Comparison of ENCODE assay signal across 12 cellular contexts in genomic region chr3:111874177-111874820, GRCh38. TPM values are rescaled to one million over a fixed set of nuclear protein-coding genes. Genes with fewer than 3 reads are reported as not detected.
A peak's percentile ranks its signal among the peaks of the same experiment; 100 is the strongest.
DNase-seq lines count a peak whose midpoint lies in the region; ATAC-seq and TF ChIP-seq lines count a peak whose summit lies in the region.
"Had no signal": no experiment of that assay in that cellular context is flagged by ENCODE, and none has a peak within 500 bp of the region (broad histone marks: within the 10 kb centered on the region; RNA-seq: fewer than 3 reads in every experiment).

No MANE protein-coding gene starts in this region.

- H3K4me1 ChIP-seq in left ventricle myocardium inferior (peaks cover 82% of the 10 kb centered on the region), right cardiac atrium (ENCODE audit: control insufficient read depth, insufficient read depth, low read length) (peaks cover 9% of the 10 kb centered on the region)

- H3K9me3 ChIP-seq in left ventricle myocardium inferior (replicated peaks) (no peaks in the 10 kb centered on the region), right cardiac atrium (ENCODE audit: control insufficient read depth, low read length) (no peaks in the 10 kb centered on the region)

- TF ChIP-seq CTCF in left ventricle myocardium inferior (IDR thresholded peaks at IDR 0.05; ENCODE audit: borderline replicate concordance), result no peak

- WGBS in right cardiac atrium, result 62% methylated on average over 2 of the region's 2 CpGs

- DNase-seq in left ventricle myocardium inferior (no peak), right cardiac atrium (no peak), amniotic epithelial cell (ENCODE audit: low read depth) (peak; percentile 46), iris pigment epithelial cell (ENCODE audit: low read depth) (peak; percentile 87)
- DNase-seq in activated effector memory CD4-positive, alpha-beta T cell treated with anti-CD3 and anti-CD28 coated beads, Interleukin-2, amount 50 U/mL, for 16 hours, result no peak
- DNase-seq: activated naive CD4-positive, alpha-beta T cell treated with Interleukin-2 at 50 U/mL for 16 hours; DND-41; NCI-H1417 had no signal

- H3K27ac ChIP-seq in left ventricle myocardium inferior (replicated peaks) (peak overlapping the region; percentile 14), right cardiac atrium (ENCODE audit: low read length) (no peak overlapping the region)

- H3K36me3 ChIP-seq in left ventricle myocardium inferior, result no peaks in the 10 kb centered on the region

- H3K27me3 ChIP-seq in left ventricle myocardium inferior (ENCODE audit: low read depth) (no peaks in the 10 kb centered on the region), right cardiac atrium (ENCODE audit: control insufficient read depth, insufficient read depth) (no peaks in the 10 kb centered on the region)

- no peak for ATAC-seq in right cardiac atrium
- ATAC-seq in HG02610 (IDR thresholded peaks at IDR 0.05; ENCODE audit: unreplicated experiment), result no peak
- no peak for ATAC-seq in HG02588 (IDR thresholded peaks at IDR 0.05; ENCODE audit: unreplicated experiment)
- ATAC-seq in GM19397 (IDR thresholded peaks at IDR 0.05; ENCODE audit: unreplicated experiment), result no peak

- intact Hi-C loops in left ventricle myocardium inferior (cut with micrococcal nuclease) (no loop called here), right cardiac atrium (cut with DNase I) (no loop called here)

- H3K4me3 ChIP-seq in left ventricle myocardium inferior (no peak overlapping the region), right cardiac atrium (ENCODE audit: low read length) (no peak overlapping the region)
- H3K4me3 ChIP-seq: coronary artery had no signal

RNA-seq across cellular contexts. Expression of gene PHLDB2, which starts 15.2 kb away (rescaled TPM):
- total RNA-seq in left ventricle myocardium inferior, result 89.3 TPM
- 10 to 100 TPM; 10.7 to 22.8 (median 19.0) TPM for total RNA-seq in right cardiac atrium
- 9.5 TPM for polyA plus RNA-seq in right cardiac atrium

Comparison
In these comparisons a context has a peak if more than half of its experiments do, and no peak if none do; other contexts are left out.
1. DNase-seq: peak in amniotic epithelial cell (single experiment) and iris pigment epithelial cell (single experiment); none in left ventricle myocardium inferior (single experiment), right cardiac atrium (0 of 3) and activated effector memory CD4-positive, alpha-beta T cell treated with anti-CD3 and anti-CD28 coated beads, Interleukin-2, amount 50 U/mL, for 16 hours (single experiment).